ENCODE assay signal across 25 cellular contexts in the genomic region with DNA sequence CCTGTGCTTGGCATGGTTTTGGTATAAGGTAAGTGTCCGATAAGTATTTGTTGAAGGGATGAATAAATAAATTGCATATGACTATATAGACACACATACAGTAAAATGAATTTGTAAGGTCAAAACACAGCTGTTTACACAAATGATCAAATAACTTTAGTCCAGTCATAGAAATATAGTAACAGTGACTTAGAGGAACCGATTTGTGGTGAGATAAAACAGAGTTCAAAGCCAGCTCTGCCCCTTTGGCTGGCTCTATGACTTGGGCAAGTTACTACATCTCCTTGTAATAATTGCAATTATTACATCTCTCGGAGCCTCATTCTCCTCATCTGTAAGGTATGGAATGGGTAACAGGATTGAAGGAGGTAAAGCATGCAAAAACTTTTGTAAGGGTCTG.
"Had no signal": no experiment of that assay in that cellular context is flagged by ENCODE, and none has a peak within 500 bp of the region (broad histone marks: within the 10 kb centered on the region; RNA-seq: fewer than 3 reads in every experiment).

No MANE protein-coding gene starts in this region.

- DNase-seq: activated B cell treated with CpG ODN at 0.5 μM for 24 hours; activated CD4-positive, alpha-beta T cell treated with anti-CD3 and anti-CD28 coated beads for 1 hour; activated CD4-positive, alpha-beta T cell treated with anti-CD3 and anti-CD28 coated beads, Interleukin-2, amount 10 ng/mL, durations not matched to agents 24 days and 14 days; activated CD4-positive, alpha-beta T cell treated with anti-CD3 and anti-CD28 coated beads, Interleukin-2, amount 50 U/mL, for 48 hours; activated CD8-positive, alpha-beta memory T cell treated with anti-CD3 and anti-CD28 coated beads, Interleukin-2, amount 10 ng/mL, durations not matched to agents 7 days and 5 days; activated effector memory CD4-positive, alpha-beta T cell treated with Interleukin-2 at 50 U/mL for 16 hours; activated naive CD4-positive, alpha-beta T cell; activated naive CD8-positive, alpha-beta T cell treated with anti-CD3 and anti-CD28 coated beads, Interleukin-2, amount 50 U/mL, for 24 hours; activated T-cell treated with anti-CD3 and anti-CD28 coated beads, Interleukin-2, amount 50 U/mL, for 24 hours; amniotic stem cell; brain microvascular endothelial cell; KG1; NCI-H1092; NCI-H2171; NCI-H2227 treated with DMSO at 0.1 percent for 48 hours; NCI-H526; NCI-H82; OCI-M1; T-helper 17 cell; T-helper 9 cell had no signal

- H3K4me3 Mint-ChIP-seq: activated B cell treated with CpG ODN at 0.5 μM for 24 hours; activated CD4-positive, alpha-beta T cell treated with anti-CD3 and anti-CD28 coated beads, Interleukin-2, amount 10 ng/mL, durations not matched to agents 24 days and 14 days; activated CD8-positive, alpha-beta memory T cell treated with anti-CD3 and anti-CD28 coated beads, Interleukin-2, amount 10 ng/mL, durations not matched to agents 7 days and 5 days; activated naive CD4-positive, alpha-beta T cell treated with anti-CD3 and anti-CD28 coated beads, Interleukin-2, amount 50 U/mL, for 24 hours; activated naive CD8-positive, alpha-beta T cell treated with anti-CD3 and anti-CD28 coated beads, Interleukin-2, amount 50 U/mL, for 24 hours; activated T-cell treated with anti-CD3 and anti-CD28 coated beads, Interleukin-2, amount 50 U/mL, for 24 hours; activated T-helper 1 cell treated with anti-CD3 and anti-CD28 coated beads, Interleukin-12 subunit alpha, Interleukin-12 subunit beta, Interleukin-2, Interleukin-4 antibody, amounts not matched to agents 30 ng/mL and 10 ng/mL and 1 ng/mL, durations not matched to agents 14 hours and 24 hours and 36 hours; IgD-negative memory B cell; T-helper 17 cell had no signal

- H3K27me3 ChIP-seq: brain microvascular endothelial cell, cardiac muscle cell, SJSA1 had no signal

- H3K9me3 Mint-ChIP-seq: activated B cell treated with CpG ODN at 0.5 μM for 24 hours; activated CD4-positive, alpha-beta T cell treated with anti-CD3 and anti-CD28 coated beads, Interleukin-2, amount 10 ng/mL, durations not matched to agents 24 days and 14 days; activated naive CD4-positive, alpha-beta T cell treated with anti-CD3 and anti-CD28 coated beads, Interleukin-2, amount 50 U/mL, for 24 hours; activated naive CD8-positive, alpha-beta T cell treated with anti-CD3 and anti-CD28 coated beads, Interleukin-2, amount 50 U/mL, for 24 hours; activated T-cell treated with anti-CD3 and anti-CD28 coated beads, Interleukin-2, amount 50 U/mL, for 24 hours; activated T-helper 1 cell treated with anti-CD3 and anti-CD28 coated beads, Interleukin-12 subunit alpha, Interleukin-12 subunit beta, Interleukin-2, Interleukin-4 antibody, amounts not matched to agents 30 ng/mL and 10 ng/mL and 1 ng/mL, durations not matched to agents 14 hours and 24 hours and 36 hours; IgD-negative memory B cell had no signal

- H3K4me3 ChIP-seq: cardiac muscle cell, SJSA1 had no signal

- H3K27ac Mint-ChIP-seq: activated B cell treated with CpG ODN at 0.5 μM for 24 hours; activated CD4-positive, alpha-beta T cell treated with anti-CD3 and anti-CD28 coated beads, Interleukin-2, amount 10 ng/mL, durations not matched to agents 24 days and 14 days; activated CD8-positive, alpha-beta memory T cell treated with anti-CD3 and anti-CD28 coated beads, Interleukin-2, amount 10 ng/mL, durations not matched to agents 7 days and 5 days; activated naive CD4-positive, alpha-beta T cell treated with anti-CD3 and anti-CD28 coated beads, Interleukin-2, amount 50 U/mL, for 24 hours; activated naive CD8-positive, alpha-beta T cell treated with anti-CD3 and anti-CD28 coated beads, Interleukin-2, amount 50 U/mL, for 24 hours; activated T-cell treated with anti-CD3 and anti-CD28 coated beads, Interleukin-2, amount 50 U/mL, for 24 hours; activated T-helper 1 cell treated with anti-CD3 and anti-CD28 coated beads, Interleukin-12 subunit alpha, Interleukin-12 subunit beta, Interleukin-2, Interleukin-4 antibody, amounts not matched to agents 30 ng/mL and 10 ng/mL and 1 ng/mL, durations not matched to agents 14 hours and 24 hours and 36 hours; IgD-negative memory B cell; T-helper 17 cell had no signal

- H3K27ac ChIP-seq: brain microvascular endothelial cell, cardiac muscle cell, SJSA1 had no signal

- H3K9me3 ChIP-seq: SJSA1 had no signal

- H3K27me3 Mint-ChIP-seq: activated B cell treated with CpG ODN at 0.5 μM for 24 hours; activated CD8-positive, alpha-beta memory T cell treated with anti-CD3 and anti-CD28 coated beads, Interleukin-2, amount 10 ng/mL, durations not matched to agents 7 days and 5 days; activated naive CD8-positive, alpha-beta T cell treated with anti-CD3 and anti-CD28 coated beads, Interleukin-2, amount 50 U/mL, for 24 hours; activated T-cell treated with anti-CD3 and anti-CD28 coated beads, Interleukin-2, amount 50 U/mL, for 24 hours had no signal

- H3K4me1 Mint-ChIP-seq: activated B cell treated with CpG ODN at 0.5 μM for 24 hours; activated CD4-positive, alpha-beta T cell treated with anti-CD3 and anti-CD28 coated beads, Interleukin-2, amount 10 ng/mL, durations not matched to agents 24 days and 14 days; activated CD8-positive, alpha-beta memory T cell treated with anti-CD3 and anti-CD28 coated beads, Interleukin-2, amount 10 ng/mL, durations not matched to agents 7 days and 5 days; activated naive CD4-positive, alpha-beta T cell treated with anti-CD3 and anti-CD28 coated beads, Interleukin-2, amount 50 U/mL, for 24 hours; activated naive CD8-positive, alpha-beta T cell treated with anti-CD3 and anti-CD28 coated beads, Interleukin-2, amount 50 U/mL, for 24 hours had no signal

- H3K36me3 Mint-ChIP-seq: activated CD8-positive, alpha-beta memory T cell treated with anti-CD3 and anti-CD28 coated beads, Interleukin-2, amount 10 ng/mL, durations not matched to agents 7 days and 5 days; activated naive CD4-positive, alpha-beta T cell treated with anti-CD3 and anti-CD28 coated beads, Interleukin-2, amount 50 U/mL, for 24 hours; IgD-negative memory B cell had no signal

- H3K36me3 ChIP-seq: brain microvascular endothelial cell, cardiac muscle cell, SJSA1 had no signal

- ATAC-seq: activated CD8-positive, alpha-beta memory T cell treated with anti-CD3 and anti-CD28 coated beads, Interleukin-2, amount 10 ng/mL, durations not matched to agents 7 days and 5 days; activated naive CD8-positive, alpha-beta T cell treated with anti-CD3 and anti-CD28 coated beads, Interleukin-2, amount 50 U/mL, for 24 hours; T-helper 17 cell had no signal
